In genomic region chr1:171468120-171468790, GRCh38 we compare ENCODE assay signal across 9 cellular contexts. TPM values are rescaled to one million over a fixed set of nuclear protein-coding genes. Genes with fewer than 3 reads are reported as not detected.
A peak's percentile ranks its signal among the peaks of the same experiment; 100 is the strongest.
DNase-seq lines count a peak whose midpoint lies in the region; ATAC-seq and TF ChIP-seq lines count a peak whose summit lies in the region.
"Had no signal": no experiment of that assay in that cellular context is flagged by ENCODE, and none has a peak within 500 bp of the region (broad histone marks: within the 10 kb centered on the region; RNA-seq: fewer than 3 reads in every experiment).

No MANE protein-coding gene starts in this region.

- ATAC-seq in GM21381 (IDR thresholded peaks at IDR 0.05; ENCODE audit: unreplicated experiment) (peak; percentile 78), HG03460 (IDR thresholded peaks at IDR 0.05; ENCODE audit: unreplicated experiment) (peak; percentile 71)

- H3K4me3 ChIP-seq in WERI-Rb-1 (ENCODE audit: low read depth, low read length) = no peak overlapping the region

- in situ Hi-C loops in Caki2 (cut with HindIII; ENCODE audit: low pct_unique_long_range_greater_than_20kb, low sequenced_read_pairs) = no loop called here

- peaks cover 5% of the 10 kb centered on the region for H3K9me3 Mint-ChIP-seq in nephron progenitor cell
- H3K9me3 Mint-ChIP-seq: immature natural killer cell had no signal

- H3K27me3 Mint-ChIP-seq in nephron progenitor cell (ENCODE audit: low read depth, poor library complexity) = no peaks in the 10 kb centered on the region

- no peak overlapping the region for H3K4me3 Mint-ChIP-seq in nephron progenitor cell
- H3K4me3 Mint-ChIP-seq: immature natural killer cell had no signal

- no peaks in the 10 kb centered on the region for H3K9me3 ChIP-seq in WERI-Rb-1 (ENCODE audit: severe bottlenecking)

- TF ChIP-seq CTCF in WERI-Rb-1 (IDR thresholded peaks at IDR 0.05; ENCODE audit: low read depth, low read length) (no peak), nephron progenitor cell (IDR thresholded peaks at IDR 0.05) (no peak)

- DNase-seq in Caki2 (ENCODE audit: low read depth) (peak; percentile 50), fibroblast of gingiva (ENCODE audit: low read depth) (peak; percentile 22), GOT3 (lab: John Stamatoyannopoulos, UW) (no peak), WERI-Rb-1 (no peak), nephron progenitor cell (no peak), NCI-H1436 (lab: John Stamatoyannopoulos, UW) (no peak)
- DNase-seq: immature natural killer cell had no signal

- no peaks in the 10 kb centered on the region for H3K36me3 Mint-ChIP-seq in nephron progenitor cell (ENCODE audit: low read depth)
- H3K36me3 Mint-ChIP-seq: immature natural killer cell had no signal

- H3K27ac ChIP-seq in WERI-Rb-1 = no peak overlapping the region

- no peaks in the 10 kb centered on the region for H3K27me3 ChIP-seq in WERI-Rb-1 (ENCODE audit: insufficient read depth, low read depth, severe bottlenecking)

- H3K27ac Mint-ChIP-seq in nephron progenitor cell = no peak overlapping the region
- H3K27ac Mint-ChIP-seq: immature natural killer cell had no signal

- H3K4me1 Mint-ChIP-seq in nephron progenitor cell = no peaks in the 10 kb centered on the region
- H3K4me1 Mint-ChIP-seq: immature natural killer cell had no signal

- no peaks in the 10 kb centered on the region for H3K36me3 ChIP-seq in WERI-Rb-1

RNA-seq across cellular contexts. Expression of gene PRRC2C, which starts 17.1 kb away (rescaled TPM):
- 12.2 and 27.6 TPM in 2 replicates for total RNA-seq in Caki2 (2014; rRNA removed; shearing (Covaris generic); ENCODE audit: low replicate concordance)

Comparison
In these comparisons a context has a peak if more than half of its experiments do, and no peak if none do; other contexts are left out.
1. DNase-seq: peak in Caki2 (single experiment) and fibroblast of gingiva (single experiment); none in GOT3 (single experiment), WERI-Rb-1 (single experiment), nephron progenitor cell (single experiment) and NCI-H1436 (single experiment).